In the genomic region with DNA sequence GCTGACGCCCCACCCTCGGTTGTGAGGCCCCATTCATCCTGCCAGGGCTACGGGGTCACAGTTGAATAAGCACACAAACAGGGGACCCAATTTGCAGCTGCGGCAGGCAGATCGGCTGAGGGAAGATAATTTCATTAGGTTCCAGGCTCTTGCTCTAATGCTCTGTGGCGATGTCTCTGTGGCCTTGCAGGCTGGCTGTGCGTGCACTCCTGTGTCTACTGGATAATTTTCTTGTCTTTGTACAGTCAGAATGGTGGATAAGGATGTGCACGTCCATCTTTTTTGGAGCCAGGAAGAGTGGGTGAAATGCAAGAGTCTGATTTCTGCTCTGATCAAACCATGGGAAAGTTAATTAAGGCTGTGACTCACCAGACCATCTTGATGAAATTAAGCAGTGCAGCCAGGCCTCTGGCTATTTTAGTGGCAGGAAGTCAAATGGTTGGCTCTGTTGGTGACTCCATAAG, we compare ENCODE assay signal across 19 cellular contexts. TPM values are rescaled to one million over a fixed set of nuclear protein-coding genes. Genes with fewer than 3 reads are reported as not detected.
DNase-seq lines count a peak whose midpoint lies in the region; ATAC-seq and TF ChIP-seq lines count a peak whose summit lies in the region.
"Had no signal": no experiment of that assay in that cellular context is flagged by ENCODE, and none has a peak within 500 bp of the region (broad histone marks: within the 10 kb centered on the region; RNA-seq: fewer than 3 reads in every experiment).

No MANE protein-coding gene starts in this region.

- H3K4me3 ChIP-seq in AG10803 (ENCODE audit: low read length) (no peak overlapping the region), OCI-LY7 (ENCODE audit: low read depth, low read length, poor library complexity, severe bottlenecking) (peak overlapping the region; percentile 52)
- H3K4me3 ChIP-seq: A549, HAP-1 had no signal

- H3K79me2 ChIP-seq in OCI-LY7 (ENCODE audit: insufficient read depth, low read depth, low read length), result no peaks in the 10 kb centered on the region

- no peaks in the 10 kb centered on the region for H3K9me2 ChIP-seq in OCI-LY7 (ENCODE audit: insufficient read depth, low read length)

- peaks cover 31% of the 10 kb centered on the region for H3K4me1 ChIP-seq in OCI-LY7 (ENCODE audit: insufficient read depth, low read length, poor library complexity, severe bottlenecking)
- H3K4me1 ChIP-seq: A549, HAP-1 had no signal

- no peaks in the 10 kb centered on the region for H3K9me3 ChIP-seq in OCI-LY7 (ENCODE audit: low read length)
- H3K9me3 ChIP-seq: A549, HAP-1 had no signal

- H3K9me3 Mint-ChIP-seq in brain, result no peaks in the 10 kb centered on the region
- H3K9me3 Mint-ChIP-seq: CD4-positive, alpha-beta memory T cell had no signal

- peak overlapping the region; percentile 69 for H2AFZ ChIP-seq in OCI-LY7 (ENCODE audit: low read length)

- CTCF ChIA-PET in OCI-LY7 (lab: Charles Lee; ENCODE audit: unreplicated experiment), result no interaction called here

- no peaks in the 10 kb centered on the region for H4K20me1 ChIP-seq in OCI-LY7 (ENCODE audit: insufficient read depth, low read length)

- peak overlapping the region; percentile 84 for H3K4me2 ChIP-seq in OCI-LY7 (ENCODE audit: low read length)
- H3K4me2 ChIP-seq: A549 had no signal

- peak; percentile 24 for DNase-seq in AG10803 (ENCODE audit: low read depth)
- peak; percentile 89 for DNase-seq in EH (ENCODE audit: low read depth)
- DNase-seq in OCI-LY7 (ENCODE audit: low spot score), result peak; percentile 84
- no peak for DNase-seq in middle frontal gyrus (ENCODE audit: extremely low spot score, low spot score)
- DNase-seq in NOMO-1 treated with dmso at 0.1 percent for 144 hours (lab: John Stamatoyannopoulos, UW; ENCODE audit: unreplicated experiment), result no peak
- DNase-seq in stimulated activated CD4-positive, alpha-beta T cell treated with anti-CD3 and anti-CD28 coated beads, Interleukin-1b, Interleukin-23, amount 100 ng/mL, for 48 hours, result no peak
- DNase-seq: CD4-positive, alpha-beta memory T cell; DMS79 treated with DMSO at 0.1 percent for 48 hours; MV-4-11; NCI-H1436; NCI-H2029 treated with DMSO at 0.1 percent for 48 hours; NCI-H2227 treated with DMSO at 0.1 percent for 48 hours; NCI-H748 treated with DMSO at 0.1 percent for 48 hours; SHP77 treated with DMSO at 0.1 percent for 48 hours; SW 1271 had no signal

- no peak for ATAC-seq in GM21447 (IDR thresholded peaks at IDR 0.05; ENCODE audit: unreplicated experiment)
- ATAC-seq: A549 had no signal

- no peaks in the 10 kb centered on the region for H3K36me3 ChIP-seq in OCI-LY7 (ENCODE audit: insufficient read depth, low read length)
- H3K36me3 ChIP-seq: HAP-1 had no signal

- POLR2A ChIA-PET in OCI-LY7 (lab: Charles Lee), result interaction anchor here (0.7 to 2.3 kb wide), 7 partner anchors 8 to 469 kb away, joined by 3 to 9 read pairs (median 4); no protein-coding TSS in a partner anchor

- no peak for TF ChIP-seq CTCF in AG10803 (conservative IDR thresholded peaks at IDR 0.05; ENCODE audit: low read length)
- no peak for TF ChIP-seq CTCF in OCI-LY7 (conservative IDR thresholded peaks at IDR 0.05; ENCODE audit: low read length)
- TF ChIP-seq CTCF in brain (conservative IDR thresholded peaks at IDR 0.05), result no peak

- no TSS peak for BruUV-seq in OCI-LY7 (replicated peaks; lab: Mats Ljungman, UMichigan)

- peak overlapping the region in 1 of 5 experiments; percentile 40 for H3K4me3 Mint-ChIP-seq in brain
- H3K4me3 Mint-ChIP-seq: CD4-positive, alpha-beta memory T cell had no signal

- H3K27ac ChIP-seq in OCI-LY7 (ENCODE audit: low read depth, low read length, poor library complexity, severe bottlenecking), result peak overlapping the region; percentile 74
- H3K27ac ChIP-seq: A549 had no signal

- intact Hi-C loops in OCI-LY7 (cut with micrococcal nuclease; ENCODE audit: unreplicated experiment), result loop anchor here (1.0 kb wide), 2 partner anchors 14 to 189 kb away; no protein-coding TSS in a partner anchor

- H3K36me3 Mint-ChIP-seq in brain, result peaks cover 17% of the 10 kb centered on the region
- H3K36me3 Mint-ChIP-seq: CD4-positive, alpha-beta memory T cell had no signal

- H3K27me3 Mint-ChIP-seq in brain, result no peaks in the 10 kb centered on the region

- H3K4me1 Mint-ChIP-seq in brain, result peaks cover 68% of the 10 kb centered on the region
- H3K4me1 Mint-ChIP-seq: CD4-positive, alpha-beta memory T cell had no signal

- H3K27ac Mint-ChIP-seq in brain, result peak overlapping the region in 4 of 5 experiments; percentile 42 to 91 (median 74)
- H3K27ac Mint-ChIP-seq: CD4-positive, alpha-beta memory T cell had no signal

RNA-seq across cellular contexts. Expression of gene NSG2, which starts 39.2 kb away (rescaled TPM):
- total RNA-seq in OCI-LY7 (2014; rRNA removed; shearing (Covaris generic)), result not detected in 2 replicates
- total RNA-seq in OCI-LY7 (2022), result not detected in 2 replicates
- 32.7 TPM for polyA plus RNA-seq in brain (ENCODE audit: insufficient read depth, low read depth, low replicate concordance)
- total RNA-seq: CD4-positive, alpha-beta memory T cell had no signal
- polyA plus RNA-seq: CD4-positive, alpha-beta memory T cell had no signal

Comparison
In these comparisons a context has a peak if more than half of its experiments do, and no peak if none do; other contexts are left out.
1. DNase-seq: peak in AG10803 (single experiment), EH (single experiment) and OCI-LY7 (single experiment); none in middle frontal gyrus (single experiment), NOMO-1 treated with dmso at 0.1 percent for 144 hours (single experiment) and stimulated activated CD4-positive, alpha-beta T cell treated with anti-CD3 and anti-CD28 coated beads, Interleukin-1b, Interleukin-23, amount 100 ng/mL, for 48 hours (single experiment).